ENCODE assay signal across 21 cellular contexts in genomic region chr13:27907139-27907787, GRCh38. TPM values are rescaled to one million over a fixed set of nuclear protein-coding genes. Genes with fewer than 3 reads are reported as not detected.
A peak's percentile ranks its signal among the peaks of the same experiment; 100 is the strongest.
DNase-seq lines count a peak whose midpoint lies in the region; ATAC-seq, FAIRE-seq and TF ChIP-seq lines count a peak whose summit lies in the region.
"Had no signal": no experiment of that assay in that cellular context is flagged by ENCODE, and none has a peak within 500 bp of the region (broad histone marks: within the 10 kb centered on the region; RNA-seq: fewer than 3 reads in every experiment).

No MANE protein-coding gene starts in this region.

- POLR2A ChIA-PET in HEK293 (lab: Yijun Ruan, JAX) (no interaction called here), K562 (lab: Yijun Ruan, JAX) (interaction anchor here (0.7 kb wide), 1 partner anchor 35 kb away, joined by 3 read pairs; no protein-coding TSS in a partner anchor)

- no peak overlapping the region for H3K4me2 ChIP-seq in K562 (ENCODE audit: insufficient read depth, low read length)
- H3K4me2 ChIP-seq in mesenchymal stem cell (ENCODE audit: low read length, poor library complexity, severe bottlenecking), result no peak overlapping the region

- peaks cover 79% of the 10 kb centered on the region for H3K4me1 Mint-ChIP-seq in progenitor cell of endocrine pancreas (ENCODE audit: low read depth)

- H2BK5ac ChIP-seq in mesenchymal stem cell (ENCODE audit: low read depth, low read length, poor library complexity, severe bottlenecking), result no peak overlapping the region

- H3K23ac ChIP-seq in mesenchymal stem cell (ENCODE audit: low read length in 2 of 2), result no peak overlapping the region

- H4K8ac ChIP-seq in mesenchymal stem cell (ENCODE audit: low read length), result no peak overlapping the region

- H4K20me1 ChIP-seq in K562 (replicated peaks; ENCODE audit: control insufficient read depth, insufficient read depth, low read length), result no peaks in the 10 kb centered on the region

- H3K4me1 ChIP-seq in HEK293 (ENCODE audit: control insufficient read depth, insufficient read depth, low read length), result no peaks in the 10 kb centered on the region
- H3K4me1 ChIP-seq in K562 (replicated peaks in 1 of 2; ENCODE audit: control insufficient read depth in 2 of 2, insufficient read depth in 2 of 2, low read length in 2 of 2), result no peaks in the 10 kb centered on the region
- H3K4me1 ChIP-seq in mesenchymal stem cell (ENCODE audit: control insufficient read depth, insufficient read depth, low read depth, low read length), result peaks cover 2% of the 10 kb centered on the region
- no peaks in the 10 kb centered on the region for H3K4me1 ChIP-seq in effector memory CD4-positive, alpha-beta T cell (ENCODE audit: control insufficient read depth, insufficient read depth, low read length, poor library complexity, severe bottlenecking)
- H3K4me1 ChIP-seq: HAP-1 had no signal

- no peak overlapping the region for H2BK120ac ChIP-seq in mesenchymal stem cell (ENCODE audit: low read depth, low read length)

- no peaks in the 10 kb centered on the region for H3K9me3 Mint-ChIP-seq in progenitor cell of endocrine pancreas (ENCODE audit: low read depth)
- H3K9me3 Mint-ChIP-seq: CD4-positive, alpha-beta T cell; HFFc6 had no signal

- no peak for TF ChIP-seq RAD21 in K562 (CRISPR knock-in tag; conservative IDR thresholded peaks at IDR 0.05 in 1 of 2, IDR thresholded peaks at IDR 0.05 in 1 of 2)

- H3K27me3 ChIP-seq in K562 (ENCODE audit: control insufficient read depth in 2 of 2, insufficient read depth in 2 of 2, low read length in 2 of 2) (peaks cover 4 to 6% of the 10 kb centered on the region in 2 experiments; a peak in 4 of 5 replicates), mesenchymal stem cell (ENCODE audit: control insufficient read depth in 1 of 2, insufficient read depth in 1 of 2, low read length in 2 of 2) (peaks cover 34 to 66% of the 10 kb centered on the region in 2 experiments), WERI-Rb-1 (ENCODE audit: insufficient read depth, low read depth, severe bottlenecking) (peaks cover 99% of the 10 kb centered on the region)
- H3K27me3 ChIP-seq in effector memory CD4-positive, alpha-beta T cell (replicated peaks; ENCODE audit: control insufficient read depth, insufficient read depth, low read length, poor library complexity, severe bottlenecking), result peaks cover 16% of the 10 kb centered on the region

- no peak for TF ChIP-seq EP300 in K562 (IDR thresholded peaks at IDR 0.05; ENCODE audit: low read length)

- no peak for TF ChIP-seq CTCF in HEK293 (tag by site-specific recombination; IDR thresholded peaks at IDR 0.05)
- TF ChIP-seq CTCF in K562 (IDR thresholded peaks at IDR 0.05 in 2 of 3, conservative IDR thresholded peaks at IDR 0.05 in 1 of 3; ENCODE audit: insufficient read depth in 2 of 3, low read depth in 1 of 3, low read length in 3 of 3), result no peak
- no peak for TF ChIP-seq CTCF in progenitor cell of endocrine pancreas (IDR thresholded peaks at IDR 0.05; ENCODE audit: unreplicated experiment)
- no peak for TF ChIP-seq CTCF in WERI-Rb-1 (IDR thresholded peaks at IDR 0.05; ENCODE audit: low read depth, low read length)

- H3K9ac ChIP-seq in K562 (ENCODE audit: insufficient read depth in 1 of 2, low read depth in 2 of 2, low read length in 2 of 2), result no peak overlapping the region
- H3K9ac ChIP-seq in mesenchymal stem cell (ENCODE audit: low read length), result no peak overlapping the region

- H2BK12ac ChIP-seq in mesenchymal stem cell (ENCODE audit: low read length in 2 of 2), result no peak overlapping the region

- WGBS in K562 (ENCODE audit: insufficient coverage, low coverage, missing lambda C conversion rate), result 4% methylated on average over 6 of the region's 6 CpGs
- WGBS in mesenchymal stem cell, result 89% methylated on average over 6 of the region's 6 CpGs

- H3K9me3 ChIP-seq in HEK293 (ENCODE audit: control insufficient read depth, insufficient read depth, low read depth, low read length) (no peaks in the 10 kb centered on the region), K562 (replicated peaks; ENCODE audit: control insufficient read depth, insufficient read depth, low read depth, low read length) (no peaks in the 10 kb centered on the region), mesenchymal stem cell (ENCODE audit: control insufficient read depth, low read length) (no peaks in the 10 kb centered on the region), WERI-Rb-1 (ENCODE audit: severe bottlenecking) (peaks cover 8% of the 10 kb centered on the region)
- no peaks in the 10 kb centered on the region for H3K9me3 ChIP-seq in effector memory CD4-positive, alpha-beta T cell (ENCODE audit: control insufficient read depth, low read length)
- H3K9me3 ChIP-seq: HAP-1 had no signal

- peak overlapping the region; percentile 91 for H3K27ac Mint-ChIP-seq in progenitor cell of endocrine pancreas
- H3K27ac Mint-ChIP-seq: CD4-positive, alpha-beta T cell; HFFc6 had no signal

- H3K18ac ChIP-seq in mesenchymal stem cell (ENCODE audit: low read depth in 1 of 2, low read length in 2 of 2), result no peak overlapping the region

- no peaks in the 10 kb centered on the region for H3K79me2 ChIP-seq in K562 (ENCODE audit: control insufficient read depth, insufficient read depth, low read length)

- H2AK5ac ChIP-seq in mesenchymal stem cell (ENCODE audit: low read length, severe bottlenecking), result no peak overlapping the region

- no peaks in the 10 kb centered on the region for H3K36me3 ChIP-seq in HEK293 (ENCODE audit: control insufficient read depth in 2 of 2, insufficient read depth in 1 of 2, low read length in 2 of 2)
- H3K36me3 ChIP-seq in K562 (ENCODE audit: control insufficient read depth, insufficient read depth, low read length), result no peaks in the 10 kb centered on the region
- H3K36me3 ChIP-seq in mesenchymal stem cell (ENCODE audit: control insufficient read depth in 1 of 2, insufficient read depth in 2 of 2, low read depth in 1 of 2, low read length in 2 of 2), result no peaks in the 10 kb centered on the region
- no peaks in the 10 kb centered on the region for H3K36me3 ChIP-seq in WERI-Rb-1
- H3K36me3 ChIP-seq in effector memory CD4-positive, alpha-beta T cell (ENCODE audit: control insufficient read depth, insufficient read depth, low read length), result no peaks in the 10 kb centered on the region
- H3K36me3 ChIP-seq: HAP-1 had no signal

- no peak overlapping the region for H3K4me3 Mint-ChIP-seq in progenitor cell of endocrine pancreas (ENCODE audit: low read depth)
- H3K4me3 Mint-ChIP-seq: CD4-positive, alpha-beta T cell; HFFc6 had no signal

- DNase-seq in K562 (ENCODE audit: extremely low read depth in 1 of 4, low spot score in 3 of 4), result no peak
- DNase-seq in mesenchymal stem cell, result no peak
- DNase-seq in progenitor cell of endocrine pancreas (ENCODE audit: low spot score, unreplicated experiment), result no peak
- no peak for DNase-seq in WERI-Rb-1
- DNase-seq in posterior cingulate gyrus, result no peak
- DNase-seq in middle frontal gyrus (ENCODE audit: extremely low spot score, low spot score), result no peak
- DNase-seq in effector memory CD4-positive, alpha-beta T cell, result no peak
- DNase-seq: ACHN; C1 segment of cervical spinal cord; Calu3; CD4-positive, alpha-beta T cell; DMS 273 treated with DMSO at 0.1 percent for 48 hours; DMS79; GOT3; HFFc6 had no signal

- H4K91ac ChIP-seq in mesenchymal stem cell (ENCODE audit: low read length), result peak overlapping the region; percentile 11

- ATAC-seq in K562, result no peak

- intact Hi-C loops in K562 (cut with micrococcal nuclease) (no loop called here), posterior cingulate gyrus (cut with DNase I) (no loop called here)

- H3K4me3 ChIP-seq in HEK293 (ENCODE audit: low read depth, low read length) (no peak overlapping the region), K562 (no peak overlapping the region), mesenchymal stem cell (ENCODE audit: insufficient read depth in 1 of 2, low read depth in 1 of 2, low read length in 2 of 2) (no peak overlapping the region), WERI-Rb-1 (ENCODE audit: low read depth, low read length) (no peak overlapping the region)
- H3K4me3 ChIP-seq in effector memory CD4-positive, alpha-beta T cell (ENCODE audit: insufficient read depth, low read depth, low read length, poor library complexity, severe bottlenecking), result no peak overlapping the region
- H3K4me3 ChIP-seq: HAP-1 had no signal

- in situ Hi-C loops in K562 (cut with MboI), result no loop called here

- H2AFZ ChIP-seq in K562 (ENCODE audit: low read depth, low read length), result no peak overlapping the region
- no peak overlapping the region for H2AFZ ChIP-seq in mesenchymal stem cell (ENCODE audit: low read depth, low read length)

- CTCF ChIA-PET in HEK293 (lab: Yijun Ruan, JAX) (no interaction called here), K562 (lab: Yijun Ruan, JAX; ENCODE audit: low intra/inter-chr PET ratio) (no interaction called here)

- H3K27ac ChIP-seq in HEK293 (ENCODE audit: extremely low read depth, low read depth, low read length) (no peak overlapping the region), K562 (ENCODE audit: extremely low read depth, low read depth, low read length) (no peak overlapping the region; the same call in 2 of the 3 replicates), mesenchymal stem cell (ENCODE audit: low read length, poor library complexity, severe bottlenecking) (no peak overlapping the region), WERI-Rb-1 (no peak overlapping the region)
- H3K27ac ChIP-seq in effector memory CD4-positive, alpha-beta T cell (ENCODE audit: insufficient read depth, low read length, poor library complexity, severe bottlenecking), result no peak overlapping the region

- H3K9me1 ChIP-seq in K562 (ENCODE audit: control insufficient read depth, insufficient read depth, low read length), result no peaks in the 10 kb centered on the region

- peak; percentile 51 for FAIRE-seq in K562 (lab: Jason Lieb, UNC)
- FAIRE-seq: GM12892, HTR-8/SVneo had no signal

- H3K14ac ChIP-seq in mesenchymal stem cell (ENCODE audit: low read length in 2 of 2), result peak overlapping the region in 1 of 2 experiments; percentile 91

- H3K4ac ChIP-seq in mesenchymal stem cell (ENCODE audit: low read depth in 1 of 2, low read length in 2 of 2), result no peak overlapping the region

- BruUV-seq in K562 (replicated peaks; lab: Mats Ljungman, UMichigan), result no TSS peak

- H3K79me1 ChIP-seq in mesenchymal stem cell (replicated peaks; ENCODE audit: low read length, poor library complexity, severe bottlenecking), result no peaks in the 10 kb centered on the region

- peaks cover 14% of the 10 kb centered on the region for H3K36me3 Mint-ChIP-seq in progenitor cell of endocrine pancreas (ENCODE audit: insufficient read depth)

- no peaks in the 10 kb centered on the region for H3K27me3 Mint-ChIP-seq in progenitor cell of endocrine pancreas

- no peak for TF ChIP-seq POLR2A in K562 (conservative IDR thresholded peaks at IDR 0.05)

- no peak overlapping the region for H2BK15ac ChIP-seq in mesenchymal stem cell (ENCODE audit: low read depth, poor library complexity, severe bottlenecking)

RNA-seq across cellular contexts. Expression of gene PDX1, which starts 12.5 kb away (rescaled TPM):
- not detected in 2 replicates for total RNA-seq in K562 (2011; cell fraction: chromatin; rRNA removed; ENCODE audit: low replicate concordance)
- not detected in 2 replicates for total RNA-seq in K562 (2011; cell fraction: nucleolus; rRNA removed)
- not detected in 2 replicates for total RNA-seq in K562 (2011; cell fraction: nucleoplasm; rRNA removed)
- not detected in 2 replicates for total RNA-seq in K562 (2014; rRNA removed)
- not detected in 2 replicates for total RNA-seq in K562 (2014; rRNA removed; fragmentation: Illumina TruSeq; extraction: Trizol)
- not detected in 2 replicates for total RNA-seq in K562 (2015; rRNA removed; fragmentation: Illumina TruSeq; extraction: Trizol)
- not detected in 2 replicates for total RNA-seq in K562 (2021)
- not detected in 2 replicates for polyA plus RNA-seq in K562 (2011; rRNA removed)
- not detected in 2 replicates for polyA plus RNA-seq in K562 (2011; cell fraction: cytosol; rRNA removed)
- not detected in 2 replicates for polyA plus RNA-seq in K562 (2011; cell fraction: nucleus; rRNA removed)
- polyA plus RNA-seq in K562 (2012), result not detected in 2 replicates
- not detected in 2 replicates for polyA plus RNA-seq in K562 (2014; fragmentation: Illumina TruSeq; extraction: Trizol)
- polyA plus RNA-seq in K562 (2014; fragmentation: Nextera tagmentation; extraction: Ambion mirVana), result not detected
- polyA plus RNA-seq in K562 (2014; rRNA removed), result not detected in 2 replicates
- not detected in 2 replicates for polyA minus RNA-seq in K562 (2011; rRNA and poly(A)+ RNA removed)
- not detected in 2 replicates for polyA minus RNA-seq in K562 (2011; cell fraction: cytosol; rRNA and poly(A)+ RNA removed)
- not detected in 2 replicates for polyA minus RNA-seq in K562 (2011; cell fraction: nucleus; rRNA and poly(A)+ RNA removed)
- not detected for polyA plus RNA-seq in mesenchymal stem cell (2013, experiment 1 of 2)
- polyA plus RNA-seq in mesenchymal stem cell (2013, experiment 2 of 2), result not detected
- total RNA-seq in progenitor cell of endocrine pancreas, result 260 and 303 TPM in 2 replicates
- total RNA-seq: A172; CD4-positive, alpha-beta T cell; G401; HFFc6 had no signal

Comparison
In these comparisons a context has a peak if more than half of its experiments do, and no peak if none do; other contexts are left out.
1. RNA of gene PDX1, which starts 12.5 kb away (total RNA-seq): 260 to 303 TPM in progenitor cell of endocrine pancreas; not detected in K562; every median in the first group is over 100 times any median in the second.